8 cellular contexts compared by ENCODE assay signal in the genomic region with DNA sequence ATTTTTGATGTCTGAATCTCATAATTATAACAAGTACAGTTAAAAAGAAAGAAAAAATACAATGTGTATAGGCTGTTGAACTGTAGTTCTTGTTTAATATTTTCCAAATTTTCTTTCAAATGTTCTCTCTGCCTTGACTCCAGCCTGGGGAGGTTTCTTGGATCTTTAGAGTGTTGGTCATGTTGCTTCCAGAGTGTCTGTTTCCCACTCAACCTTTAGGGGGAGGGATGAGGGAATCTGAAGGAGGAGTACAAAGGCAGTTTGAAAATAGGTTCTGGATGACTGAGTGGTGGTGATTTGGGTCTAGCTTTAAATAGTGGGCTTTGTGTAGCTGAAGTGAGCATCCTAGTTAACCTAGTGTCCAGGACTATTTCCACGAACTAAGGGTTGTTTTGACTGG. TPM values are rescaled to one million over a fixed set of nuclear protein-coding genes. Genes with fewer than 3 reads are reported as not detected.
DNase-seq lines count a peak whose midpoint lies in the region; ATAC-seq and TF ChIP-seq lines count a peak whose summit lies in the region.

No MANE protein-coding gene starts in this region.

- peak; percentile 51 for TF ChIP-seq CTCF in cardiac fibroblast (IDR thresholded peaks at IDR 0.05; ENCODE audit: low read depth, low read length)
- TF ChIP-seq CTCF in thyroid gland (IDR thresholded peaks at IDR 0.05), result peak in 4 of 6 experiments; percentile 29 to 47 (median 34)

- H3K4me1 Mint-ChIP-seq in activated naive CD8-positive, alpha-beta T cell treated with anti-CD3 and anti-CD28 coated beads, Interleukin-2, amount 10 ng/mL, durations not matched to agents 7 days and 5 days, result peaks cover 29% of the 10 kb centered on the region
- peaks cover 23% of the 10 kb centered on the region for H3K4me1 Mint-ChIP-seq in activated naive CD8-positive, alpha-beta T cell treated with anti-CD3 and anti-CD28 coated beads for 36 hours

- H3K27ac Mint-ChIP-seq in activated naive CD8-positive, alpha-beta T cell treated with anti-CD3 and anti-CD28 coated beads, Interleukin-2, amount 10 ng/mL, durations not matched to agents 7 days and 5 days, result no peak overlapping the region
- no peak overlapping the region for H3K27ac Mint-ChIP-seq in activated naive CD8-positive, alpha-beta T cell treated with anti-CD3 and anti-CD28 coated beads for 36 hours

- intact Hi-C loops in thyroid gland (cut with DNase I), result no loop called here

- DNase-seq in activated naive CD8-positive, alpha-beta T cell treated with anti-CD3 and anti-CD28 coated beads, Interleukin-2, amount 10 ng/mL, durations not matched to agents 7 days and 5 days, result no peak
- DNase-seq in activated naive CD8-positive, alpha-beta T cell treated with anti-CD3 and anti-CD28 coated beads for 36 hours, result no peak
- peak; percentile 54 to 61 for DNase-seq in cardiac fibroblast (ENCODE audit: low read depth in 2 of 2)
- DNase-seq in left kidney (ENCODE audit: low read depth, low spot score), result peak; percentile 89
- DNase-seq in thyroid gland, result peak in 1 of 2 donors; percentile 32
- no peak for DNase-seq in activated CD8-positive, alpha-beta memory T cell treated with anti-CD3 and anti-CD28 coated beads, Interleukin-2, amount 50 U/mL, for 48 hours
- DNase-seq in GM19238 (ENCODE audit: insufficient read length, low spot score), result no peak

- H3K4me3 ChIP-seq in cardiac fibroblast (replicated peaks in 1 of 2; ENCODE audit: low read depth in 2 of 2, low read length in 2 of 2), result peak overlapping the region; percentile 65 to 75
- peak overlapping the region in 2 of 3 donors; percentile 41 to 60 for H3K4me3 ChIP-seq in thyroid gland (replicated peaks in 1 of 3)

- WGBS in thyroid gland, 2 donors, result 3 to 7% methylated on average over 1 of the region's 1 CpG

- TF ChIP-seq POLR2A in thyroid gland (IDR thresholded peaks at IDR 0.05), result peak in 1 of 2 donors; percentile 74

- peak overlapping the region; percentile 14 for H3K4me3 Mint-ChIP-seq in activated naive CD8-positive, alpha-beta T cell treated with anti-CD3 and anti-CD28 coated beads, Interleukin-2, amount 10 ng/mL, durations not matched to agents 7 days and 5 days
- H3K4me3 Mint-ChIP-seq in activated naive CD8-positive, alpha-beta T cell treated with anti-CD3 and anti-CD28 coated beads for 36 hours, result no peak overlapping the region

- H3K27me3 Mint-ChIP-seq in activated naive CD8-positive, alpha-beta T cell treated with anti-CD3 and anti-CD28 coated beads, Interleukin-2, amount 10 ng/mL, durations not matched to agents 7 days and 5 days, result no peaks in the 10 kb centered on the region
- no peaks in the 10 kb centered on the region for H3K27me3 Mint-ChIP-seq in activated naive CD8-positive, alpha-beta T cell treated with anti-CD3 and anti-CD28 coated beads for 36 hours

- no peak for ATAC-seq in activated naive CD8-positive, alpha-beta T cell treated with anti-CD3 and anti-CD28 coated beads, Interleukin-2, amount 10 ng/mL, durations not matched to agents 7 days and 5 days (ENCODE audit: low read depth)
- ATAC-seq in HG02588 (IDR thresholded peaks at IDR 0.05; ENCODE audit: unreplicated experiment), result no peak

- peak overlapping the region; percentile 86 to 95 (median 95) for H3K27ac ChIP-seq in thyroid gland

- H3K4me1 ChIP-seq in thyroid gland, result peaks cover 15 to 28% of the 10 kb centered on the region in 2 donors

- peaks cover 12% of the 10 kb centered on the region for H3K36me3 Mint-ChIP-seq in activated naive CD8-positive, alpha-beta T cell treated with anti-CD3 and anti-CD28 coated beads, Interleukin-2, amount 10 ng/mL, durations not matched to agents 7 days and 5 days
- peaks cover 4% of the 10 kb centered on the region for H3K36me3 Mint-ChIP-seq in activated naive CD8-positive, alpha-beta T cell treated with anti-CD3 and anti-CD28 coated beads for 36 hours

- no peaks in the 10 kb centered on the region for H3K27me3 ChIP-seq in thyroid gland

- peaks cover 3% of the 10 kb centered on the region for H3K9me3 Mint-ChIP-seq in activated naive CD8-positive, alpha-beta T cell treated with anti-CD3 and anti-CD28 coated beads, Interleukin-2, amount 10 ng/mL, durations not matched to agents 7 days and 5 days
- no peaks in the 10 kb centered on the region for H3K9me3 Mint-ChIP-seq in activated naive CD8-positive, alpha-beta T cell treated with anti-CD3 and anti-CD28 coated beads for 36 hours

- no peaks in the 10 kb centered on the region for H3K36me3 ChIP-seq in thyroid gland

- POLR2A ChIA-PET in activated naive CD8-positive, alpha-beta T cell treated with anti-CD3 and anti-CD28 coated beads, Interleukin-2, amount 10 ng/mL, durations not matched to agents 7 days and 5 days (lab: Charles Lee), result interaction anchor here (1.4 kb wide), 1 partner anchor 19 kb away, joined by 4 read pairs; no protein-coding TSS in a partner anchor

- no peaks in the 10 kb centered on the region for H3K9me3 ChIP-seq in thyroid gland

RNA-seq across cellular contexts. Expression of a gene that starts 2.0 kb away (rescaled TPM):
- total RNA-seq in activated naive CD8-positive, alpha-beta T cell treated with anti-CD3 and anti-CD28 coated beads, Interleukin-2, amount 10 ng/mL, durations not matched to agents 7 days and 5 days, result 10 to 100 TPM in 1 of 2 experiments, 1 to 10 TPM in 1; 9.3 to 11.2 TPM
- total RNA-seq in activated naive CD8-positive, alpha-beta T cell treated with anti-CD3 and anti-CD28 coated beads for 36 hours, result 1 to 10 TPM; 6.4 to 8.2 TPM
- total RNA-seq in thyroid gland, result 100 to 1,000 TPM; 178 to 238 (median 202) TPM

RNA-seq across cellular contexts. Expression of a gene that starts 11.9 kb away (rescaled TPM):
- total RNA-seq in activated naive CD8-positive, alpha-beta T cell treated with anti-CD3 and anti-CD28 coated beads, Interleukin-2, amount 10 ng/mL, durations not matched to agents 7 days and 5 days, result not detected
- total RNA-seq in activated naive CD8-positive, alpha-beta T cell treated with anti-CD3 and anti-CD28 coated beads for 36 hours, result not detected
- total RNA-seq in thyroid gland, result not detected

RNA-seq across cellular contexts. Expression of a gene that starts 22.3 kb away (rescaled TPM):
- 100 to 1,000 TPM; 176 to 178 TPM for total RNA-seq in activated naive CD8-positive, alpha-beta T cell treated with anti-CD3 and anti-CD28 coated beads, Interleukin-2, amount 10 ng/mL, durations not matched to agents 7 days and 5 days
- total RNA-seq in activated naive CD8-positive, alpha-beta T cell treated with anti-CD3 and anti-CD28 coated beads for 36 hours, result 100 to 1,000 TPM; 255 to 290 TPM
- 100 to 1,000 TPM; 130 to 271 (median 169) TPM for total RNA-seq in thyroid gland

RNA-seq across cellular contexts. Expression of a gene that starts 51.2 kb away (rescaled TPM):
- 10 to 100 TPM; 61.6 to 64.7 TPM for total RNA-seq in activated naive CD8-positive, alpha-beta T cell treated with anti-CD3 and anti-CD28 coated beads, Interleukin-2, amount 10 ng/mL, durations not matched to agents 7 days and 5 days
- total RNA-seq in activated naive CD8-positive, alpha-beta T cell treated with anti-CD3 and anti-CD28 coated beads for 36 hours, result 10 to 100 TPM; 94.9 to 99.1 TPM
- total RNA-seq in thyroid gland, result 100 to 1,000 TPM in 1 of 4 donors, 10 to 100 TPM in 3; 85.3 to 127 (median 92.4) TPM

RNA-seq across cellular contexts. Expression of a gene that starts 51.6 kb away (rescaled TPM):
- total RNA-seq in activated naive CD8-positive, alpha-beta T cell treated with anti-CD3 and anti-CD28 coated beads, Interleukin-2, amount 10 ng/mL, durations not matched to agents 7 days and 5 days, result 10 to 100 TPM; 13.1 to 14.0 TPM
- total RNA-seq in activated naive CD8-positive, alpha-beta T cell treated with anti-CD3 and anti-CD28 coated beads for 36 hours, result 10 to 100 TPM; 13.8 to 14.9 TPM
- total RNA-seq in thyroid gland, result 10 to 100 TPM; 24.6 to 38.1 (median 35.6) TPM

Comparison
In these comparisons a context has a peak if more than half of its experiments do, and no peak if none do; other contexts are left out.
1. DNase-seq: peak in cardiac fibroblast (2 of 2) and left kidney (single experiment); none in activated naive CD8-positive, alpha-beta T cell treated with anti-CD3 and anti-CD28 coated beads, Interleukin-2, amount 10 ng/mL, durations not matched to agents 7 days and 5 days (single experiment), activated naive CD8-positive, alpha-beta T cell treated with anti-CD3 and anti-CD28 coated beads for 36 hours (single experiment), activated CD8-positive, alpha-beta memory T cell treated with anti-CD3 and anti-CD28 coated beads, Interleukin-2, amount 50 U/mL, for 48 hours (single experiment) and GM19238 (single experiment).
2. RNA of a gene that starts 2.0 kb away (total RNA-seq): 178 to 238 TPM in thyroid gland; 9.3 to 11.2 TPM in activated naive CD8-positive, alpha-beta T cell treated with anti-CD3 and anti-CD28 coated beads, Interleukin-2, amount 10 ng/mL, durations not matched to agents 7 days and 5 days and 6.4 to 8.2 TPM in activated naive CD8-positive, alpha-beta T cell treated with anti-CD3 and anti-CD28 coated beads for 36 hours; every median in the first group is over 10 times any median in the second.